7 cellular contexts compared by ENCODE assay signal in genomic region chr14:74922752-74923401, GRCh38.
DNase-seq lines count a peak whose midpoint lies in the region; ATAC-seq lines count a peak whose summit lies in the region.

Gene RPS6KL1 (minus strand): TSS chr14:74923260. CDS start chr14:74921541, 1,719 bp downstream.

- H3K27ac ChIP-seq in cingulate gyrus (ENCODE audit: low read depth, low read length), result peak within 1 kb of the TSS; percentile 57

- ATAC-seq in GM18861 (IDR thresholded peaks at IDR 0.05; ENCODE audit: unreplicated experiment) (peak; percentile 92), HG03139 (IDR thresholded peaks at IDR 0.05; ENCODE audit: unreplicated experiment) (peak; percentile 69)

- DNase-seq in NCI-H345 (lab: John Stamatoyannopoulos, UW) (peak; percentile 91), kidney tubule cell (ENCODE audit: low spot score) (peak; percentile 86)
- peak; percentile 44 to 49 for DNase-seq in activated CD4-positive, alpha-beta T cell treated with anti-CD3 and anti-CD28 coated beads for 4 hours
- DNase-seq in stimulated activated CD4-positive, alpha-beta T cell treated with anti-CD3 and anti-CD28 coated beads, Interleukin-15, amount 100 ng/mL, for 48 hours (ENCODE audit: low read depth in 2 of 2), result peak; percentile 61 to 66

Comparison
In these comparisons a context has a peak if more than half of its experiments do, and no peak if none do; other contexts are left out.
1. Peak in every context shown above with its lines: DNase-seq, ATAC-seq and H3K27ac ChIP-seq.